Comparison of ENCODE assay signal across 10 cellular contexts in the genomic region with DNA sequence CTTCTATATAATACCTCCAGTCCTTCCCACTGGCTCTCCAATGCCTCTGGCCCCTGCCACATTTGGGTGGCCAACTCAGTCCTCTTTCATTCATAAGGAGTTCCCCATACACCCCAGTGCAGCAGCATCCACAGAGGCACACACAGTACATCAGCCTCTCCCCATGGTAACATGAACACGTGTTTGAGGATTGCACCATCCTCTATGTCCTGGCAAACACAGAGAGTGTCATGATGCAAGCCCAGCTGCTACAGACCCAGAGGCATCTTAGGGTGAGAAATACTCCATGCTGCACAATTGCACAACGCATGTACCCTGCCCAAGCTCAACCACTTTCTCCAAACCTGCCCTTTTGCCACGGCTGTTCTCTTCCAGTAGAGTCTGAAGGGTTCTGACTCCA. TPM values are rescaled to one million over a fixed set of nuclear protein-coding genes. Genes with fewer than 3 reads are reported as not detected.
A peak's percentile ranks its signal among the peaks of the same experiment; 100 is the strongest.
DNase-seq lines count a peak whose midpoint lies in the region; ATAC-seq, FAIRE-seq and TF ChIP-seq lines count a peak whose summit lies in the region.
"Had no signal": no experiment of that assay in that cellular context is flagged by ENCODE, and none has a peak within 500 bp of the region (broad histone marks: within the 10 kb centered on the region; RNA-seq: fewer than 3 reads in every experiment).

No MANE protein-coding gene starts in this region.

- no peak overlapping the region for H3K27ac Mint-ChIP-seq in natural killer cell treated with Interleukin-12 subunit alpha and Interleukin-12 subunit beta and Interleukin-15 and Interleukin-18, amount 100 ng/mL, for 72 hours
- H3K27ac Mint-ChIP-seq in natural killer cell = no peak overlapping the region
- H3K27ac Mint-ChIP-seq: activated T-helper 17 cell treated with anti-CD3 and anti-CD28 coated beads, Interleukin-2, amount 50 U/mL, for 72 hours had no signal

- TF ChIP-seq CTCF in natural killer cell (IDR thresholded peaks at IDR 0.05) (no peak), mammary epithelial cell (conservative IDR thresholded peaks at IDR 0.05 in 1 of 2, IDR thresholded peaks at IDR 0.05 in 1 of 2; ENCODE audit: extremely low read depth in 1 of 2, insufficient read depth in 1 of 2, low read depth in 1 of 2, low read length in 2 of 2) (no peak), lower lobe of right lung (IDR thresholded peaks at IDR 0.05) (no peak), D721Med (IDR thresholded peaks at IDR 0.05; ENCODE audit: insufficient read depth, missing control alignments) (no peak)

- peaks cover 27 to 41% of the 10 kb centered on the region in 2 donors for H3K27me3 Mint-ChIP-seq in natural killer cell treated with Interleukin-12 subunit alpha and Interleukin-12 subunit beta and Interleukin-15 and Interleukin-18, amount 100 ng/mL, for 72 hours
- H3K27me3 Mint-ChIP-seq in natural killer cell (ENCODE audit: low read depth in 2 of 2) = peaks cover 42% of the 10 kb centered on the region in 2 donors

- H3K79me2 ChIP-seq in mammary epithelial cell (ENCODE audit: insufficient read depth, low read length) = no peaks in the 10 kb centered on the region

- no TSS peak for BruUV-seq in mammary epithelial cell (replicated peaks; lab: Mats Ljungman, UMichigan)

- H3K9ac ChIP-seq in mammary epithelial cell (ENCODE audit: insufficient read depth, low read length) = no peak overlapping the region

- no peaks in the 10 kb centered on the region for H3K27me3 ChIP-seq in mammary epithelial cell (ENCODE audit: insufficient read depth, low read length)
- no peaks in the 10 kb centered on the region for H3K27me3 ChIP-seq in lower lobe of right lung (ENCODE audit: low read depth)
- H3K27me3 ChIP-seq in aorta (ENCODE audit: control insufficient read depth in 1 of 2, insufficient read depth in 2 of 2, low read length in 1 of 2) = no peaks in the 10 kb centered on the region
- H3K27me3 ChIP-seq: Peyer's patch had no signal

- ATAC-seq in natural killer cell treated with Interleukin-12 subunit alpha and Interleukin-12 subunit beta and Interleukin-15 and Interleukin-18, amount 100 ng/mL, for 72 hours = peak; percentile 45 to 65
- ATAC-seq in natural killer cell (no peak), lower lobe of right lung (peak; percentile 65 to 78), aorta (ENCODE audit: low FRiP score) (peak; percentile 74)
- ATAC-seq: activated T-helper 17 cell treated with anti-CD3 and anti-CD28 coated beads, Interleukin-2, amount 50 U/mL, for 72 hours had no signal

- CTCF ChIA-PET in mammary epithelial cell (lab: Charles Lee; ENCODE audit: low non-redundant PET) = no interaction called here

- H3K36me3 Mint-ChIP-seq in natural killer cell treated with Interleukin-12 subunit alpha and Interleukin-12 subunit beta and Interleukin-15 and Interleukin-18, amount 100 ng/mL, for 72 hours = no peaks in the 10 kb centered on the region
- no peaks in the 10 kb centered on the region for H3K36me3 Mint-ChIP-seq in natural killer cell

- H3K9me3 Mint-ChIP-seq in natural killer cell treated with Interleukin-12 subunit alpha and Interleukin-12 subunit beta and Interleukin-15 and Interleukin-18, amount 100 ng/mL, for 72 hours = no peaks in the 10 kb centered on the region
- H3K9me3 Mint-ChIP-seq in natural killer cell = no peaks in the 10 kb centered on the region
- H3K9me3 Mint-ChIP-seq: activated T-helper 17 cell treated with anti-CD3 and anti-CD28 coated beads, Interleukin-2, amount 50 U/mL, for 72 hours had no signal

- no peaks in the 10 kb centered on the region for H4K20me1 ChIP-seq in mammary epithelial cell (ENCODE audit: insufficient read depth, low read length)

- H3K4me1 Mint-ChIP-seq in natural killer cell treated with Interleukin-12 subunit alpha and Interleukin-12 subunit beta and Interleukin-15 and Interleukin-18, amount 100 ng/mL, for 72 hours (ENCODE audit: low read depth in 2 of 2) = peaks cover 0 to 3% of the 10 kb centered on the region in 2 donors
- peaks cover 6% of the 10 kb centered on the region in 2 donors for H3K4me1 Mint-ChIP-seq in natural killer cell

- dilution Hi-C loops in mammary epithelial cell (cut with HindIII; ENCODE audit: low sequenced_read_pairs) = loop anchor here (5.0 to 25.0 kb wide), 4 partner anchors 107 to 1028 kb away; no protein-coding TSS in a partner anchor

- peak overlapping the region; percentile 38 for H3K27ac ChIP-seq in mammary epithelial cell (ENCODE audit: insufficient read depth, low read depth, low read length)
- H3K27ac ChIP-seq in lower lobe of right lung = peak overlapping the region; percentile 43
- peak overlapping the region in 1 of 2 donors; percentile 52 for H3K27ac ChIP-seq in aorta (ENCODE audit: low read depth in 1 of 2, low read length in 2 of 2)

- H3K4me3 Mint-ChIP-seq in natural killer cell treated with Interleukin-12 subunit alpha and Interleukin-12 subunit beta and Interleukin-15 and Interleukin-18, amount 100 ng/mL, for 72 hours = no peak overlapping the region
- H3K4me3 Mint-ChIP-seq in natural killer cell = no peak overlapping the region
- H3K4me3 Mint-ChIP-seq: activated T-helper 17 cell treated with anti-CD3 and anti-CD28 coated beads, Interleukin-2, amount 50 U/mL, for 72 hours had no signal

- WGBS in mammary epithelial cell (ENCODE audit: low coverage, missing lambda C conversion rate) = 0% methylated on average over 1 of the region's 3 CpGs
- 52 to 59% methylated on average over 3 of the region's 3 CpGs for WGBS in aorta, 2 donors

- in situ Hi-C loops in mammary epithelial cell (cut with MboI; ENCODE audit: low sequenced_read_pairs in 2 of 2) = loop anchor here (25.0 kb wide), 1 partner anchor 1028 kb away; no protein-coding TSS in a partner anchor

- H3K4me1 ChIP-seq in mammary epithelial cell (ENCODE audit: insufficient read depth, low read length) (peaks cover 31% of the 10 kb centered on the region), lower lobe of right lung (peaks cover 35% of the 10 kb centered on the region), aorta (ENCODE audit: control insufficient read depth in 1 of 2, insufficient read depth in 2 of 2, low read length in 2 of 2) (no peaks in the 10 kb centered on the region)

- FAIRE-seq in D721Med (lab: Jason Lieb, UNC) = no peak

- H3K4me3 ChIP-seq in mammary epithelial cell (replicated peaks in 1 of 3; ENCODE audit: insufficient read depth in 1 of 3, low read depth in 2 of 3, low read length in 3 of 3) (no peak overlapping the region), lower lobe of right lung (no peak overlapping the region), aorta (ENCODE audit: low read length in 2 of 2) (no peak overlapping the region)
- H3K4me3 ChIP-seq: Peyer's patch had no signal

- H3K9me3 ChIP-seq in mammary epithelial cell (replicated peaks; ENCODE audit: insufficient read depth, low read length) (no peaks in the 10 kb centered on the region), lower lobe of right lung (no peaks in the 10 kb centered on the region), aorta (ENCODE audit: control insufficient read depth, low read length) (no peaks in the 10 kb centered on the region)
- H3K9me3 ChIP-seq: Peyer's patch had no signal

- intact Hi-C loops in natural killer cell (cut with micrococcal nuclease) (no loop called here), mammary epithelial cell (cut with micrococcal nuclease) (loop anchor here (1.0 to 5.0 kb wide), 6 partner anchors 8 to 968 kb away; no protein-coding TSS in a partner anchor), lower lobe of right lung (cut with DNase I) (loop anchor here (5.0 kb wide), 1 partner anchor 828 kb away; no protein-coding TSS in a partner anchor), aorta (cut with DNase I) (loop anchor here (5.0 kb wide), 2 partner anchors 828 to 1073 kb away; no protein-coding TSS in a partner anchor)

- H3K36me3 ChIP-seq in mammary epithelial cell (ENCODE audit: insufficient read depth, low read length) (no peaks in the 10 kb centered on the region), lower lobe of right lung (peaks cover 2% of the 10 kb centered on the region), aorta (ENCODE audit: control insufficient read depth in 1 of 2, insufficient read depth in 2 of 2, low read length in 1 of 2) (no peaks in the 10 kb centered on the region)

- H3K4me2 ChIP-seq in mammary epithelial cell (ENCODE audit: insufficient read depth, low read depth, low read length) = no peak overlapping the region

- H2AFZ ChIP-seq in mammary epithelial cell (ENCODE audit: low read depth, low read length) = peak overlapping the region; percentile 5

- DNase-seq in natural killer cell treated with Interleukin-12 subunit alpha and Interleukin-12 subunit beta and Interleukin-15 and Interleukin-18, amount 100 ng/mL, for 72 hours (ENCODE audit: low spot score) = no peak
- no peak for DNase-seq in natural killer cell
- peak; percentile 95 for DNase-seq in mammary epithelial cell
- no peak for DNase-seq in lower lobe of right lung
- DNase-seq in aorta = peak in 1 of 2 donors; percentile 73
- no peak for DNase-seq in GM19238 (ENCODE audit: insufficient read length, low spot score)
- no peak for DNase-seq in effector CD4-positive, alpha-beta T cell
- no peak for DNase-seq in D721Med (ENCODE audit: insufficient read length, low spot score)

RNA-seq across cellular contexts. Expression of a gene that starts 11.5 kb away (rescaled TPM):
- under 1 TPM in 1 of 2 donors, not detected in 1; 0.08 TPM for total RNA-seq in natural killer cell treated with Interleukin-12 subunit alpha and Interleukin-12 subunit beta and Interleukin-15 and Interleukin-18, amount 100 ng/mL, for 72 hours
- total RNA-seq in natural killer cell (not detected), mammary epithelial cell (100 to 1,000 TPM in 1 of 2 donors, under 1 TPM in 1; 0.07 to 266 TPM), lower lobe of right lung (145 TPM), aorta (1,000 to 10,000 TPM in 1 of 2 donors, 100 to 1,000 TPM in 1; 808 to 1,222 TPM)
- polyA plus RNA-seq in mammary epithelial cell (0.11 TPM), aorta (100 to 1,000 TPM; 123 to 385 TPM)
- not detected for polyA minus RNA-seq in mammary epithelial cell
- total RNA-seq: activated T-helper 17 cell treated with anti-CD3 and anti-CD28 coated beads, Interleukin-2, amount 50 U/mL, for 72 hours had no signal

RNA-seq across cellular contexts. Expression of a gene that starts 50.6 kb away (rescaled TPM):
- total RNA-seq in natural killer cell treated with Interleukin-12 subunit alpha and Interleukin-12 subunit beta and Interleukin-15 and Interleukin-18, amount 100 ng/mL, for 72 hours = under 1 TPM in 1 of 2 donors, not detected in 1; 0.81 TPM
- total RNA-seq in natural killer cell = under 1 TPM in 1 of 3 donors, not detected in 2; 0.21 TPM
- total RNA-seq in mammary epithelial cell = 1,000 to 10,000 TPM in 1 of 2 donors, 100 to 1,000 TPM in 1; 782 to 1,729 TPM
- polyA plus RNA-seq in mammary epithelial cell = 501 TPM
- polyA minus RNA-seq in mammary epithelial cell = 221 TPM
- 37.7 TPM for total RNA-seq in lower lobe of right lung
- 100 to 1,000 TPM; 657 to 663 TPM for total RNA-seq in aorta
- polyA plus RNA-seq in aorta = 1,000 to 10,000 TPM in 1 of 2 donors, 100 to 1,000 TPM in 1; 869 to 1,436 TPM

Comparison
In these comparisons a context has a peak if more than half of its experiments do, and no peak if none do; other contexts are left out.
1. ATAC-seq: peak in natural killer cell treated with Interleukin-12 subunit alpha and Interleukin-12 subunit beta and Interleukin-15 and Interleukin-18, amount 100 ng/mL, for 72 hours (2 of 2), lower lobe of right lung (2 of 2) and aorta (single experiment); none in natural killer cell (0 of 3).
2. RNA of a gene that starts 50.6 kb away (total RNA-seq): 782 to 1,729 TPM in mammary epithelial cell, 657 to 663 TPM in aorta and 37.7 TPM in lower lobe of right lung (single experiment); 0.81 TPM in natural killer cell treated with Interleukin-12 subunit alpha and Interleukin-12 subunit beta and Interleukin-15 and Interleukin-18, amount 100 ng/mL, for 72 hours and 0.21 TPM in natural killer cell; every median in the first group is over 10 times any median in the second.